ENCODE assay signal across 22 cellular contexts in genomic region chr14:37270629-37271028, GRCh38.
"Had no signal": no experiment of that assay in that cellular context is flagged by ENCODE, and none has a peak within 500 bp of the region (broad histone marks: within the 10 kb centered on the region; RNA-seq: fewer than 3 reads in every experiment).

No MANE protein-coding gene starts in this region.

- ATAC-seq: activated CD4-positive, alpha-beta T cell treated with anti-CD3 and anti-CD28 coated beads for 36 hours; gastroesophageal sphincter; left ventricle myocardium superior; naive thymus-derived CD8-positive, alpha-beta T cell; sciatic nerve; stimulated activated effector memory CD8-positive, alpha-beta T cell treated with anti-CD3 and anti-CD28 coated beads, Interleukin-12 subunit alpha, Interleukin-12 subunit beta, amount 100 ng/mL, for 72 hours had no signal

- H3K27me3 ChIP-seq: colonic mucosa, gastroesophageal sphincter, neural progenitor cell, transverse colon had no signal

- H3K4me1 ChIP-seq: colonic mucosa, gastroesophageal sphincter, neural progenitor cell, transverse colon had no signal

- H3K9me3 ChIP-seq: colonic mucosa, gastroesophageal sphincter, transverse colon had no signal

- DNase-seq: activated B cell treated with CpG ODN at 0.5 μM for 24 hours; activated CD4-positive, alpha-beta memory T cell treated with anti-CD3 and anti-CD28 coated beads for 36 hours; activated CD4-positive, alpha-beta T cell treated with anti-CD3 and anti-CD28 coated beads for 36 hours; activated naive CD4-positive, alpha-beta T cell treated with Interleukin-2 at 50 U/mL for 16 hours; activated naive CD8-positive, alpha-beta T cell treated with anti-CD3 and anti-CD28 coated beads for 36 hours; activated T-cell treated with anti-CD3 and anti-CD28 coated beads, Interleukin-2, amount 50 U/mL, for 48 hours; amniotic stem cell; colonic mucosa; endodermal cell; head of caudate nucleus; hypothalamus; left ventricle myocardium superior; mammary epithelial cell; naive thymus-derived CD8-positive, alpha-beta T cell; posterior cingulate gyrus; small intestine; stimulated activated CD4-positive, alpha-beta T cell treated with anti-CD3 and anti-CD28 coated beads, Interleukin-2, amount 100 ng/mL, for 24 hours; transverse colon had no signal

- H3K36me3 ChIP-seq: colonic mucosa, neural progenitor cell, transverse colon had no signal

- H3K4me3 ChIP-seq: colonic mucosa, gastroesophageal sphincter, neural progenitor cell, transverse colon had no signal
